ENCODE assay signal across 1 cellular context in genomic region chr1:21437341-21437640, GRCh38.
TF ChIP-seq lines count a peak whose summit lies in the region.

No MANE protein-coding gene starts in this region.

TF ChIP-seq in endothelial cell of umbilical vein, 7 proteins besides CTCF, POLR2A, EP300 and RAD21:
- TF ChIP-seq, protein P1, sequence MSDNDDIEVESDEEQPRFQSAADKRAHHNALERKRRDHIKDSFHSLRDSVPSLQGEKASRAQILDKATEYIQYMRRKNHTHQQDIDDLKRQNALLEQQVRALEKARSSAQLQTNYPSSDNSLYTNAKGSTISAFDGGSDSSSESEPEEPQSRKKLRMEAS (IDR thresholded peaks at IDR 0.05; ENCODE audit: insufficient read depth, insufficient read length) = no peak
- TF ChIP-seq JUN (IDR thresholded peaks at IDR 0.05; ENCODE audit: borderline replicate concordance, insufficient read depth, insufficient read length, low read depth) (no peak), MYC (IDR thresholded peaks at IDR 0.05; ENCODE audit: low read depth, low read length) (no peak), EZH2 (IDR thresholded peaks at IDR 0.05; ENCODE audit: borderline replicate concordance, low read depth, low read length, severe bottlenecking) (no peak), FOS (IDR thresholded peaks at IDR 0.05; ENCODE audit: borderline replicate concordance, insufficient read depth, low read length) (no peak), GATA2 (IDR thresholded peaks at IDR 0.05; ENCODE audit: insufficient read depth, insufficient read length, low read depth, low read length) (no peak), POLR2AphosphoS5 (IDR thresholded peaks at IDR 0.05; ENCODE audit: insufficient read depth, low read depth, low read length) (no peak)
TF ChIP-seq in endothelial cell of umbilical vein: peak in this region for 0.
